Comparison of ENCODE assay signal across 8 cellular contexts in the genomic region with DNA sequence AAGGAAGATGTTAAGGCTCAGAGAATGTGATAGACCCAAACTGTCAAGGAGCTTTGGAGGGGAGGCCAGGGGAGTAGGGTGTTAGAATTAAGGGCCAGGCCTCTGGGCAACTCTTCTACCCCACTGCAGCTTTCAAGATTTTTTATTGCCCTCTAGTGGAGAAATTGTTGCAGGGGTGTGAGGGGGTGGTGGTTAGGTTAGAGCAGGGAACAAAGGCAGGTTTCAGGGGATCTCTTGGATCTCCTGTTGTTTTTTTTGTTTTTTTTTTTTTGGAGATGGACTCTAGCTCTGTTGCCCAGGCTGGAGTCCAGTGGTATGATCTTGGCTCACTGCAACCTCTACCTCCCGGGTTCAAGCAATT. TPM values are rescaled to one million over a fixed set of nuclear protein-coding genes. Genes with fewer than 3 reads are reported as not detected.
DNase-seq lines count a peak whose midpoint lies in the region; ATAC-seq and TF ChIP-seq lines count a peak whose summit lies in the region.

No MANE protein-coding gene starts in this region.

- no peak for ATAC-seq in HG03159 (IDR thresholded peaks at IDR 0.05; ENCODE audit: unreplicated experiment)

- H3K36me3 ChIP-seq in H7 (replicated peaks; ENCODE audit: control insufficient read depth, insufficient read depth, low read length) (peaks cover 15% of the 10 kb centered on the region), kidney epithelial cell (ENCODE audit: control insufficient read depth, insufficient read depth, low read length) (peaks cover 2% of the 10 kb centered on the region)

- H3K4me3 ChIP-seq in H7 (ENCODE audit: insufficient read depth, low read depth, low read length) (no peak overlapping the region), kidney epithelial cell (ENCODE audit: low read depth, low read length) (no peak overlapping the region)

- DNase-seq in COLO668 (lab: John Stamatoyannopoulos, UW; ENCODE audit: unreplicated experiment) (peak; percentile 2), H7 (peak; percentile 82), SW480 (ENCODE audit: low spot score) (peak; percentile 10), kidney epithelial cell (ENCODE audit: low read depth) (no peak), superior temporal gyrus (ENCODE audit: extremely low spot score) (no peak), amygdala (lab: John Stamatoyannopoulos, UW) (no peak)
- no peak for DNase-seq in stimulated activated CD4-positive, alpha-beta T cell treated with anti-CD3 and anti-CD28 coated beads, Interleukin-1b, Interleukin-23, amount 100 ng/mL, for 48 hours

- TF ChIP-seq CTCF in kidney epithelial cell (IDR thresholded peaks at IDR 0.05; ENCODE audit: insufficient read depth, low read length, poor library complexity, severe bottlenecking) = peak; percentile 32

- H3K27me3 ChIP-seq in H7 (ENCODE audit: control insufficient read depth, insufficient read depth, low read length) = no peaks in the 10 kb centered on the region
- H3K27me3 ChIP-seq in kidney epithelial cell (ENCODE audit: control insufficient read depth, insufficient read depth, low read length) = peaks cover 7% of the 10 kb centered on the region

RNA-seq across cellular contexts. Expression of a gene that starts 1.4 kb away (rescaled TPM):
- 193 and 204 TPM in 2 replicates for total RNA-seq in H7 (2014; rRNA removed; shearing (Covaris generic))
- 167 and 175 TPM in 2 replicates for total RNA-seq in kidney epithelial cell

RNA-seq across cellular contexts. Expression of a gene that starts 29.6 kb away (rescaled TPM):
- not detected in 2 replicates for total RNA-seq in H7 (2014; rRNA removed; shearing (Covaris generic))
- total RNA-seq in kidney epithelial cell = not detected in 2 replicates

Comparison
In these comparisons a context has a peak if more than half of its experiments do, and no peak if none do; other contexts are left out.
1. DNase-seq: peak in COLO668 (single experiment), H7 (single experiment) and SW480 (single experiment); none in kidney epithelial cell (single experiment), stimulated activated CD4-positive, alpha-beta T cell treated with anti-CD3 and anti-CD28 coated beads, Interleukin-1b, Interleukin-23, amount 100 ng/mL, for 48 hours (single experiment), superior temporal gyrus (single experiment) and amygdala (0 of 56).